Comparison of ENCODE assay signal across 1 cellular context in the genomic region with DNA sequence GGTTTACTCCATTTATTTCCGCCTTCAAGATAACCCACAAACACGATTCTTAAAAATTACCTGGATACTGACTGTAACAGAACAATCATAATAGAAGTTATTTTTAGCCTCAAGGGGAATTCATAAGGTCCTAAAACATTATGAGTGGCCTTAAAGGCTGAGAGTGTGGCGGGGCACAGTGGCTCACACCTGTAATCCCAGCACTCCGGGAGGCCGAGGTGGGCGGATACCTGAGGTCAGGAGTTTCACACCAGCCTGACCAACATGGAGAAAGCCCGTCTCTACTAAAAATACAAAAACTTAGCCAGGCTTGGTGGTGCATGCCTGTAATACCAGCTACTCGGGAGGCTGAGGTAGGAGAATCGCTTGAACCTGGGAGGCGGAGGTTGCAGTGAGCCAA.
TF ChIP-seq lines count a peak whose summit lies in the region.

No MANE protein-coding gene starts in this region.

TF ChIP-seq in GM12878, 131 proteins besides CTCF, POLR2A, EP300 and RAD21:
- peak; percentile 30; the same call in 1 of the 2 replicates for TF ChIP-seq MEF2A (IDR thresholded peaks at IDR 0.05; ENCODE audit: insufficient read depth, low read depth, low read length)
